Comparison of ENCODE assay signal across 32 cellular contexts in the genomic region with DNA sequence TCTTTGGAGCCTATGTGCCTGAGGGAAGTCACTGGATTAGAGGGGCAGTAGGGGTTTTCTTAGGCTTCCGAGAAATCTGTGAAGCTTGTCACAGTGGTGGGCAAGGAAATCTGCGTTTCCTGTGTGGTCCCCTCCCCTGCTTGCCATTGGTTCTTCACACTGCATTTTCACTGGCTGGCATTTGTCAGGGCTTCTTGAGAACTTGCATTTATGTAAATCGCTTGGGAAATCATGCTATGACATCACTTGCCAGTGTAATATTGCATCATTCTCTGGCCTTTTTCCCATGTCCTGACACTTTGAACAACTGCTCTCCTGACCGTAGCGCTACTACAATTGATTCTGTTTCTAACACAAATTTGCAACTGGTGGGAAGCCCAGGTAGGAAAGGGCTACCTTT. TPM values are rescaled to one million over a fixed set of nuclear protein-coding genes. Genes with fewer than 3 reads are reported as not detected.
A peak's percentile ranks its signal among the peaks of the same experiment; 100 is the strongest.
DNase-seq lines count a peak whose midpoint lies in the region; ATAC-seq, FAIRE-seq and TF ChIP-seq lines count a peak whose summit lies in the region.
"Had no signal": no experiment of that assay in that cellular context is flagged by ENCODE, and none has a peak within 500 bp of the region (broad histone marks: within the 10 kb centered on the region; RNA-seq: fewer than 3 reads in every experiment).

No MANE protein-coding gene starts in this region.

- H3K79me2 ChIP-seq in K562 (ENCODE audit: control insufficient read depth, insufficient read depth, low read length), result no peaks in the 10 kb centered on the region
- H3K79me2 ChIP-seq: hepatocyte had no signal

- no peak overlapping the region for H3K4me2 ChIP-seq in K562 (ENCODE audit: insufficient read depth, low read length)
- H3K4me2 ChIP-seq: A549, hepatocyte had no signal

- H3K9ac ChIP-seq in K562 (ENCODE audit: insufficient read depth in 1 of 2, low read depth in 2 of 2, low read length in 2 of 2), result no peak overlapping the region

- no peak for TF ChIP-seq POLR2A in K562 (conservative IDR thresholded peaks at IDR 0.05)

- 0 out of 2 replicates have a peak, but pooled peaks cover 4% of the 10 kb centered on the region for H4K20me1 ChIP-seq in K562 (replicated peaks; ENCODE audit: control insufficient read depth, insufficient read depth, low read length)

- no peak for FAIRE-seq in K562 (lab: Jason Lieb, UNC)
- FAIRE-seq: A549, D721Med, urothelium cell line had no signal

- intact Hi-C loops in K562 (cut with micrococcal nuclease), result loop anchor here (10.0 kb wide), 1 partner anchor 523 kb away; no protein-coding TSS in a partner anchor

- ATAC-seq in K562 (no peak), omental fat pad (ENCODE audit: low FRiP score) (no peak), HG03565 (IDR thresholded peaks at IDR 0.05; ENCODE audit: unreplicated experiment) (no peak)
- ATAC-seq: A549; gastrocnemius medialis; stimulated activated naive CD8-positive, alpha-beta T cell treated with anti-CD3 and anti-CD28 coated beads, Interleukin-15, Interleukin-2, amounts not matched to agents 100 U/mL and 50 U/mL, for 24 hours had no signal

- H3K9me1 ChIP-seq in K562 (ENCODE audit: control insufficient read depth, insufficient read depth, low read length), result no peaks in the 10 kb centered on the region

- peaks cover 0 to 8% of the 10 kb centered on the region in 2 experiments; a peak in 1 of 5 replicates for H3K4me1 ChIP-seq in K562 (replicated peaks in 1 of 2; ENCODE audit: control insufficient read depth in 2 of 2, insufficient read depth in 2 of 2, low read length in 2 of 2)
- H3K4me1 ChIP-seq: A549, gastrocnemius medialis had no signal

- H3K36me3 ChIP-seq in K562 (ENCODE audit: control insufficient read depth, insufficient read depth, low read length), result no peaks in the 10 kb centered on the region
- H3K36me3 ChIP-seq: gastrocnemius medialis, ovary, thoracic aorta had no signal

- TF ChIP-seq EP300 in K562 (IDR thresholded peaks at IDR 0.05; ENCODE audit: low read length), result no peak

- TF ChIP-seq CTCF in K562 (IDR thresholded peaks at IDR 0.05 in 2 of 3, conservative IDR thresholded peaks at IDR 0.05 in 1 of 3; ENCODE audit: insufficient read depth in 2 of 3, low read depth in 1 of 3, low read length in 3 of 3) (no peak), omental fat pad (IDR thresholded peaks at IDR 0.05) (no peak)

- H3K27ac ChIP-seq in K562 (ENCODE audit: extremely low read depth, low read depth, low read length), result no peak overlapping the region
- H3K27ac ChIP-seq: A549, gastrocnemius medialis, hepatocyte, ovary, thoracic aorta, VCaP had no signal

- H3K4me3 ChIP-seq in K562, result no peak overlapping the region
- H3K4me3 ChIP-seq: A549, gastrocnemius medialis, hepatocyte, ovary, thoracic aorta had no signal

- 5% methylated on average over 4 of the region's 5 CpGs for whole genome bisulfite sequencing in K562 (ENCODE audit: insufficient coverage, low coverage, missing lambda C conversion rate)

- CTCF ChIA-PET in K562 (lab: Yijun Ruan, JAX; ENCODE audit: low intra/inter-chr PET ratio), result no interaction called here

- POLR2A ChIA-PET in K562 (lab: Yijun Ruan, JAX), result no interaction called here

- in situ Hi-C loops in K562 (cut with MboI), result loop anchor here (10.0 kb wide), 1 partner anchor 523 kb away; no protein-coding TSS in a partner anchor

- peaks cover 5 to 16% of the 10 kb centered on the region in 2 experiments; a peak in 2 of 5 replicates for H3K27me3 ChIP-seq in K562 (ENCODE audit: control insufficient read depth in 2 of 2, insufficient read depth in 2 of 2, low read length in 2 of 2)
- H3K27me3 ChIP-seq: ovary had no signal

- no peak overlapping the region for H2AFZ ChIP-seq in K562 (ENCODE audit: low read depth, low read length)
- H2AFZ ChIP-seq: hepatocyte had no signal

- H3K9me3 ChIP-seq in K562 (replicated peaks; ENCODE audit: control insufficient read depth, insufficient read depth, low read depth, low read length), result no peaks in the 10 kb centered on the region
- H3K9me3 ChIP-seq: A549, gastrocnemius medialis, ovary, thoracic aorta had no signal

- DNase-seq in CD1c-positive myeloid dendritic cell (ENCODE audit: extremely low spot score) (peak; percentile 11), NCI-H1930 (lab: John Stamatoyannopoulos, UW) (peak; percentile 36 to 78), K562 (ENCODE audit: extremely low read depth in 1 of 4, low spot score in 3 of 4) (no peak), iPS-NIHi7 (ENCODE audit: extremely low spot score) (peak; percentile 15), omental fat pad (ENCODE audit: low spot score) (no peak), NCI-H1694 (lab: John Stamatoyannopoulos, UW) (no peak), foreskin melanocyte (no peak)
- DNase-seq: activated CD4-positive, alpha-beta T cell treated with anti-CD3 and anti-CD28 coated beads, Interleukin-2, amount 10 ng/mL, durations not matched to agents 24 days and 14 days; activated gamma-delta T cell treated with Interleukin-2 at 50 U/mL for 16 hours; activated T-cell treated with anti-CD3 and anti-CD28 coated beads, Interleukin-2, amount 50 U/mL, for 1 hour; AML-193; CD4-positive, alpha-beta memory T cell; cerebellar nuclear complex; gastrocnemius medialis; Karpas-422; mammary epithelial cell; NCI-H1436 treated with DMSO at 0.1 percent for 48 hours; NCI-H2107; NCI-H345; NCI-H748 treated with DMSO at 0.1 percent for 48 hours; ovary; stimulated activated CD4-positive, alpha-beta T cell treated with anti-CD3 and anti-CD28 coated beads, Interleukin-1b, Interleukin-23, amount 100 ng/mL, for 48 hours; stimulated activated naive CD8-positive, alpha-beta T cell treated with anti-CD3 and anti-CD28 coated beads, Interleukin-15, Interleukin-2, amounts not matched to agents 100 U/mL and 50 U/mL, for 24 hours; T1000 had no signal

- TF ChIP-seq RAD21 in K562 (CRISPR knock-in tag; conservative IDR thresholded peaks at IDR 0.05 in 1 of 2, IDR thresholded peaks at IDR 0.05 in 1 of 2), result no peak

- no TSS peak for BruUV-seq in K562 (replicated peaks; lab: Mats Ljungman, UMichigan)

RNA-seq across cellular contexts. Expression of a gene that starts 1.8 kb away (rescaled TPM):
- not detected in 2 replicates for total RNA-seq in K562 (2011; cell fraction: chromatin; rRNA removed; ENCODE audit: low replicate concordance)
- not detected in 2 replicates for total RNA-seq in K562 (2011; cell fraction: nucleolus; rRNA removed)
- not detected in 2 replicates for total RNA-seq in K562 (2011; cell fraction: nucleoplasm; rRNA removed)
- total RNA-seq in K562 (2014; rRNA removed), result not detected in 2 replicates
- not detected in 2 replicates for total RNA-seq in K562 (2014; rRNA removed; fragmentation: Illumina TruSeq; extraction: Trizol)
- total RNA-seq in K562 (2015; rRNA removed; fragmentation: Illumina TruSeq; extraction: Trizol), result not detected in 2 replicates
- total RNA-seq in K562 (2021), result not detected in 2 replicates
- polyA plus RNA-seq in K562 (2011; rRNA removed), result not detected in 2 replicates
- polyA plus RNA-seq in K562 (2011; cell fraction: cytosol; rRNA removed), result not detected in 2 replicates
- not detected in 2 replicates for polyA plus RNA-seq in K562 (2011; cell fraction: nucleus; rRNA removed)
- not detected in 2 replicates for polyA plus RNA-seq in K562 (2012)
- not detected in 2 replicates for polyA plus RNA-seq in K562 (2014; fragmentation: Illumina TruSeq; extraction: Trizol)
- polyA plus RNA-seq in K562 (2014; fragmentation: Nextera tagmentation; extraction: Ambion mirVana), result not detected
- polyA plus RNA-seq in K562 (2014; rRNA removed), result not detected in 2 replicates
- polyA minus RNA-seq in K562 (2011; rRNA and poly(A)+ RNA removed), result not detected in 2 replicates
- not detected in 2 replicates for polyA minus RNA-seq in K562 (2011; cell fraction: cytosol; rRNA and poly(A)+ RNA removed)
- polyA minus RNA-seq in K562 (2011; cell fraction: nucleus; rRNA and poly(A)+ RNA removed), result not detected in 2 replicates
- total RNA-seq in omental fat pad, result not detected
- total RNA-seq: activated CD4-positive, alpha-beta T cell treated with anti-CD3 and anti-CD28 coated beads, Interleukin-2, amount 10 ng/mL, durations not matched to agents 24 days and 14 days; CD4-positive, alpha-beta memory T cell; gastrocnemius medialis; hepatocyte; mammary epithelial cell; ovary; RPMI7951; thoracic aorta had no signal
- polyA plus RNA-seq: A549; CD4-positive, alpha-beta memory T cell; hepatocyte; mammary epithelial cell; ovary had no signal

Comparison
In these comparisons a context has a peak if more than half of its experiments do, and no peak if none do; other contexts are left out.
1. DNase-seq: peak in CD1c-positive myeloid dendritic cell (single experiment), NCI-H1930 (2 of 2) and iPS-NIHi7 (single experiment); none in K562 (0 of 4), omental fat pad (single experiment), NCI-H1694 (single experiment) and foreskin melanocyte (single experiment).